ENCODE assay signal across 11 cellular contexts in the genomic region with DNA sequence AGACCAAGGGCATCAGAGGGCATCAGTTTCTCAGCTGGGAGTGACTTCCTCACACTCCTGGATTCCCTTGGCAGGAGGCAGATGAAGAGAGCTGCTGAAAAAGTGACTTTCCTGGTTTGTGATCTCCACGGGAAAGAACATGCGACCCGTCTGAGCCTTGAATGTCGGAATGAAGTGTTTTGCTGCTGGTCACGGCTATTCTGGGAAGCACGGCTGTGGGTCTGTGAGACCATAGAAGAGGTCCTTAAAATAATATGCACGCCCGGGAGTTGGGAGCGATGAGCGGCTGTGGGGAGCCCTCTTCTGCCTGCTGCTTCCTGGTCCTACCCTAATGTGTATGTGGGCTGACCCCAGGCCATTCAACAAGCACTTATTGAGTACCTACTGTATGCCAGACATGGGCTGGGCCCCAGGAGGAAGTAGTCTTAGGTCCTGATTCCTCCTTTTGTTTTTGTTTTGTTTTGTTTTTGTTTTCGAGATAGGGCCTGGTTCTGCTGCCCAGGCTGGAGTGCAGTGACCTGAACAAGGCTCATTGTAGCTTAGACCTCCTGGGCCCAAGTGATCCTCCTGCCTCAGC. TPM values are rescaled to one million over a fixed set of nuclear protein-coding genes. Genes with fewer than 3 reads are reported as not detected.
DNase-seq lines count a peak whose midpoint lies in the region; ATAC-seq, FAIRE-seq and TF ChIP-seq lines count a peak whose summit lies in the region.
"Had no signal": no experiment of that assay in that cellular context is flagged by ENCODE, and none has a peak within 500 bp of the region (broad histone marks: within the 10 kb centered on the region; RNA-seq: fewer than 3 reads in every experiment).

No MANE protein-coding gene starts in this region.

- WGBS in GM12878 (ENCODE audit: insufficient coverage, insufficient replicate concordance, low lambda C conversion rate, missing lambda C conversion rate), result 66% methylated on average over 11 of the region's 11 CpGs

- intact Hi-C loops in Right ventricle myocardium inferior (cut with DNase I), result no loop called here
- intact Hi-C loops in Right ventricle myocardium superior (cut with DNase I), result no loop called here
- intact Hi-C loops in GM12878 (cut with micrococcal nuclease; ENCODE audit: unreplicated experiment), result no loop called here

- no peaks in the 10 kb centered on the region for H3K79me2 ChIP-seq in GM12878 (ENCODE audit: control insufficient read depth, insufficient read depth, low read length)

- H3K36me3 ChIP-seq in GM12878 (ENCODE audit: control insufficient read depth in 2 of 2, insufficient read depth in 2 of 2, low read length in 1 of 2), result no peaks in the 10 kb centered on the region
- no peaks in the 10 kb centered on the region for H3K36me3 ChIP-seq in mucosa of rectum (ENCODE audit: control insufficient read depth in 2 of 2, insufficient read depth in 2 of 2, low read length in 2 of 2)
- H3K36me3 ChIP-seq: heart left ventricle had no signal

- no peaks in the 10 kb centered on the region for H3K9me3 ChIP-seq in GM12878 (replicated peaks; ENCODE audit: control insufficient read depth, insufficient read depth, low read length)
- no peaks in the 10 kb centered on the region for H3K9me3 ChIP-seq in mucosa of rectum (ENCODE audit: control insufficient read depth in 2 of 2, low read length in 2 of 2)
- H3K9me3 ChIP-seq: heart left ventricle had no signal

- H3K4me1 ChIP-seq in GM12878 (ENCODE audit: control insufficient read depth, insufficient read depth, low read length), result peaks cover 23% of the 10 kb centered on the region
- H3K4me1 ChIP-seq in mucosa of rectum (ENCODE audit: control insufficient read depth in 2 of 2, insufficient read depth in 2 of 2, low read length in 2 of 2), result peaks cover 39 to 54% of the 10 kb centered on the region in 2 donors

- H3K4me3 ChIP-seq in GM12878 (no peak overlapping the region), mucosa of rectum (ENCODE audit: low read length in 2 of 2) (peak overlapping the region in 1 of 2 donors; percentile 60)
- H3K4me3 ChIP-seq: heart left ventricle had no signal

- no peak for TF ChIP-seq CTCF in GM12878 (IDR thresholded peaks at IDR 0.05 in 2 of 3, conservative IDR thresholded peaks at IDR 0.05 in 1 of 3; ENCODE audit: control insufficient read depth in 2 of 3, extremely low read depth in 1 of 3, insufficient read depth in 1 of 3, low read depth in 3 of 3, low read length in 3 of 3)

- no peak overlapping the region for H3K27ac ChIP-seq in GM12878 (ENCODE audit: control insufficient read depth, insufficient read depth)
- H3K27ac ChIP-seq in mucosa of rectum (ENCODE audit: low read depth in 2 of 2, low read length in 2 of 2), result peak overlapping the region; percentile 85 to 86

- RAD21 ChIA-PET in GM12878 (lab: Charles Lee; ENCODE audit: unreplicated experiment), result no interaction called here

- no peak overlapping the region for H3K9ac ChIP-seq in GM12878 (ENCODE audit: control insufficient read depth, insufficient read depth, low read length)
- H3K9ac ChIP-seq in mucosa of rectum (ENCODE audit: low read depth in 1 of 2, low read length in 2 of 2), result peak overlapping the region; percentile 50 to 52

- POLR2A ChIA-PET in GM12878 (lab: Charles Lee), result no interaction called here

- CTCF ChIA-PET in GM12878 (lab: Yijun Ruan, JAX), result no interaction called here

- FAIRE-seq in GM12878 (lab: Jason Lieb, UNC), result peak; percentile 27

- H2AFZ ChIP-seq in GM12878 (ENCODE audit: control insufficient read depth, low read depth, low read length), result no peak overlapping the region

- no TSS peak for BruUV-seq in GM12878 (replicated peaks; lab: Mats Ljungman, UMichigan)

- no peak for TF ChIP-seq RAD21 in GM12878 (IDR thresholded peaks at IDR 0.05; ENCODE audit: insufficient read depth, low read depth, low read length)

- no peak for TF ChIP-seq POLR2A in GM12878 (IDR thresholded peaks at IDR 0.05; ENCODE audit: low read depth, low read length)

- H3K27me3 ChIP-seq in GM12878 (replicated peaks in 1 of 2; ENCODE audit: control insufficient read depth in 2 of 2, insufficient read depth in 2 of 2, low read length in 1 of 2) (no peaks in the 10 kb centered on the region), mucosa of rectum (ENCODE audit: control insufficient read depth in 2 of 2, insufficient read depth in 2 of 2, low read length in 2 of 2) (no peaks in the 10 kb centered on the region)

- H3K4me2 ChIP-seq in GM12878 (ENCODE audit: control insufficient read depth, insufficient read depth), result no peak overlapping the region

- no peaks in the 10 kb centered on the region for H4K20me1 ChIP-seq in GM12878 (ENCODE audit: control insufficient read depth, insufficient read depth)

- ATAC-seq in Right ventricle myocardium inferior (no peak), Right ventricle myocardium superior (ENCODE audit: poor library complexity) (no peak), GM12878 (no peak), HG02798 (IDR thresholded peaks at IDR 0.05; ENCODE audit: poor library complexity, unreplicated experiment) (no peak), HG03159 (IDR thresholded peaks at IDR 0.05; ENCODE audit: unreplicated experiment) (no peak)
- ATAC-seq: activated CD4-positive, alpha-beta T cell treated with anti-CD3 and anti-CD28 coated beads for 36 hours had no signal

- in situ Hi-C loops in GM12878 (cut with MboI), result no loop called here

- DNase-seq in Right ventricle myocardium inferior (ENCODE audit: missing footprints) (peak; percentile 64), Right ventricle myocardium superior (no peak), GM12878 (ENCODE audit: low read depth, low spot score) (no peak), NCI-H1694 (lab: John Stamatoyannopoulos, UW) (no peak), kidney tubule cell (ENCODE audit: low spot score) (no peak)
- DNase-seq: activated CD4-positive, alpha-beta T cell treated with anti-CD3 and anti-CD28 coated beads for 36 hours; heart left ventricle had no signal

- SMC1A ChIA-PET in GM12878 (lab: Charles Lee; ENCODE audit: uncharacterized antibody, unreplicated experiment), result no interaction called here

- no peak for TF ChIP-seq EP300 in GM12878 (IDR thresholded peaks at IDR 0.05; ENCODE audit: borderline replicate concordance in 1 of 2, control insufficient read depth in 1 of 2, low read depth in 2 of 2, low read length in 2 of 2)

TF ChIP-seq in GM12878, 131 proteins besides CTCF, POLR2A, EP300 and RAD21 (continues in another document):
- no peak for TF ChIP-seq JUND (IDR thresholded peaks at IDR 0.05; ENCODE audit: low read depth, low read length)
- TF ChIP-seq RCOR1 (conservative IDR thresholded peaks at IDR 0.05; ENCODE audit: low read depth, low read length), result no peak
- no peak for TF ChIP-seq ZNF274 (IDR thresholded peaks at IDR 0.05; ENCODE audit: insufficient read depth, insufficient read length)

RNA-seq across cellular contexts. Expression of gene UMODL1, which starts 13.2 kb away (rescaled TPM):
- total RNA-seq in Right ventricle myocardium inferior (not detected), Right ventricle myocardium superior (0.05 TPM), GM12878 (2014; rRNA removed) (0.11 TPM in 1 of 2 replicates, not detected in the other), GM12878 (2014; rRNA removed; fragmentation: Illumina TruSeq; extraction: Trizol) (not detected in 2 replicates), GM12878 (2021) (0.05 TPM in 1 of 2 replicates, not detected in the other)
- 0.51 and 0.65 TPM in 2 replicates for total RNA-seq in GM12878 (2013; cell fraction: nucleolus; rRNA removed)
- polyA plus RNA-seq in GM12878 (2011; ENCODE audit: low read depth), result not detected
- polyA plus RNA-seq in GM12878 (2011; rRNA removed) (0.03 and 0.10 TPM in 2 replicates), GM12878 (2014; fragmentation: Illumina TruSeq; extraction: Trizol) (0.01 TPM in 1 of 2 replicates, not detected in the other), GM12878 (2014; fragmentation: Nextera tagmentation; extraction: Ambion mirVana) (not detected), GM12878 (2014; rRNA removed) (0.03 TPM in 1 of 2 replicates, not detected in the other), GM12878 (2016; fragmentation: Nextera tagmentation; extraction: Ambion mirVana) (not detected)
- 0.01 and 0.08 TPM in 2 replicates for polyA plus RNA-seq in GM12878 (2011; cell fraction: cytosol; rRNA removed)
- polyA plus RNA-seq in GM12878 (2011; cell fraction: nucleus; rRNA removed), result 0.09 and 0.13 TPM in 2 replicates
- polyA plus RNA-seq in GM12878 (2012), result 0.11 TPM in 1 of 2 replicates, not detected in the other
- not detected in 2 replicates for polyA minus RNA-seq in GM12878 (2011; rRNA and poly(A)+ RNA removed)
- not detected in 2 replicates for polyA minus RNA-seq in GM12878 (2011; cell fraction: cytosol; rRNA and poly(A)+ RNA removed)
- not detected in 2 replicates for polyA minus RNA-seq in GM12878 (2011; cell fraction: nucleus; rRNA and poly(A)+ RNA removed)
- total RNA-seq: activated CD4-positive, alpha-beta T cell treated with anti-CD3 and anti-CD28 coated beads for 36 hours; activated T-helper 1 cell treated with anti-CD3 and anti-CD28 coated beads, Interleukin-12 subunit alpha, Interleukin-12 subunit beta, Interleukin-2, Interleukin-4 antibody, amounts not matched to agents 30 ng/mL and 10 ng/mL and 1 ng/mL, durations not matched to agents 14 hours and 24 hours and 36 hours had no signal
- polyA plus RNA-seq: heart left ventricle had no signal

RNA-seq across cellular contexts. Expression of gene ZBTB21, which starts 47.8 kb away (rescaled TPM):
- total RNA-seq in Right ventricle myocardium inferior (6.1 TPM), Right ventricle myocardium superior (5.5 TPM), GM12878 (2014; rRNA removed) (8.5 and 9.8 TPM in 2 replicates), GM12878 (2014; rRNA removed; fragmentation: Illumina TruSeq; extraction: Trizol) (13.1 and 13.4 TPM in 2 replicates), GM12878 (2021) (17.9 and 21.6 TPM in 2 replicates)
- total RNA-seq in GM12878 (2013; cell fraction: nucleolus; rRNA removed), result 28.7 and 28.9 TPM in 2 replicates
- polyA plus RNA-seq in GM12878 (2011; ENCODE audit: low read depth), result 6.1 TPM
- polyA plus RNA-seq in GM12878 (2011; rRNA removed) (9.1 and 9.6 TPM in 2 replicates), GM12878 (2014; fragmentation: Illumina TruSeq; extraction: Trizol) (12.6 and 12.7 TPM in 2 replicates), GM12878 (2014; fragmentation: Nextera tagmentation; extraction: Ambion mirVana) (1 to 10 TPM; 1.8 to 2.3 TPM), GM12878 (2014; rRNA removed) (6.3 and 7.0 TPM in 2 replicates), GM12878 (2016; fragmentation: Nextera tagmentation; extraction: Ambion mirVana) (10 to 100 TPM; 11.3 to 13.9 TPM)
- polyA plus RNA-seq in GM12878 (2011; cell fraction: cytosol; rRNA removed), result 5.7 and 11.2 TPM in 2 replicates
- 12.9 and 18.3 TPM in 2 replicates for polyA plus RNA-seq in GM12878 (2011; cell fraction: nucleus; rRNA removed)
- 9.1 and 9.6 TPM in 2 replicates for polyA plus RNA-seq in GM12878 (2012)
- 14.7 and 15.7 TPM in 2 replicates for polyA minus RNA-seq in GM12878 (2011; rRNA and poly(A)+ RNA removed)
- polyA minus RNA-seq in GM12878 (2011; cell fraction: cytosol; rRNA and poly(A)+ RNA removed), result 6.4 and 8.6 TPM in 2 replicates
- polyA minus RNA-seq in GM12878 (2011; cell fraction: nucleus; rRNA and poly(A)+ RNA removed), result 10.8 and 12.8 TPM in 2 replicates
